11 cellular contexts compared by ENCODE assay signal in the genomic region with DNA sequence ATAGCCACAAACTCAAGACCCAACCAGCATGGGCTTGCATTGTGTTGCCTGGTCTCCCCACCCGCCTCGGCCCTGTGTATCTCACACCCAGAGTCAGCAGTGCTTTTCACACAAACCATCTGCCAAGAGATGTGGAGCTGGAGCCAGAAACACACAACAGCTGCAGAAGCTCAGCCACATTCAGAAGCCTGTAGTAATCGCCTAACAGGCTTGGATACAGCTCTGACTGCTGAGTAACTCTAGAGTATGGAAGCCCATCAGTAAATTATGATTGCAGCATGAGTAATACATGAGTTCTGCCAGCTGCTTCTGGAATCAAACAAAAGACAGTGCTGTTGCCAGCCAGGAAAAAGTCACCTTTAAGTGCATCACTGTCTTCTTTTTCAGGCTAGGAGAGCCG. TPM values are rescaled to one million over a fixed set of nuclear protein-coding genes. Genes with fewer than 3 reads are reported as not detected.
DNase-seq lines count a peak whose midpoint lies in the region; ATAC-seq and TF ChIP-seq lines count a peak whose summit lies in the region.
"Had no signal": no experiment of that assay in that cellular context is flagged by ENCODE, and none has a peak within 500 bp of the region (broad histone marks: within the 10 kb centered on the region; RNA-seq: fewer than 3 reads in every experiment).

No MANE protein-coding gene starts in this region.

- peak overlapping the region; percentile 61 for H3K27ac ChIP-seq in brain microvascular endothelial cell
- no peak overlapping the region for H3K27ac ChIP-seq in effector memory CD4-positive, alpha-beta T cell (ENCODE audit: insufficient read depth, low read length, poor library complexity, severe bottlenecking)

- intact Hi-C loops in left colon (cut with DNase I, micrococcal nuclease): no loop called here

- TF ChIP-seq CTCF in brain microvascular endothelial cell (IDR thresholded peaks at IDR 0.05; ENCODE audit: low read depth, low read length, missing control alignments): no peak

- no peaks in the 10 kb centered on the region for H3K27me3 ChIP-seq in brain microvascular endothelial cell (replicated peaks)
- no peaks in the 10 kb centered on the region for H3K27me3 ChIP-seq in effector memory CD4-positive, alpha-beta T cell (replicated peaks; ENCODE audit: control insufficient read depth, insufficient read depth, low read length, poor library complexity, severe bottlenecking)

- ATAC-seq in left colon (peak; percentile 70), GM18907 (IDR thresholded peaks at IDR 0.05; ENCODE audit: unreplicated experiment) (no peak)

- in situ Hi-C loops in brain microvascular endothelial cell (cut with HindIII; ENCODE audit: low pct_ligation_motif_present, low sequenced_read_pairs): no loop called here

- peak; percentile 35 to 73 for DNase-seq in NCI-H2081 (lab: John Stamatoyannopoulos, UW)
- DNase-seq in NCI-H2081 treated with DMSO at 0.1 percent for 48 hours (lab: John Stamatoyannopoulos, UW): no peak
- DNase-seq in brain microvascular endothelial cell: peak; percentile 89
- DNase-seq in left colon: peak; percentile 33 to 63
- DNase-seq in ureter (ENCODE audit: low spot score): peak; percentile 52
- no peak for DNase-seq in stimulated activated CD4-positive, alpha-beta T cell treated with anti-CD3 and anti-CD28 coated beads, Interleukin-4, amount 100 ng/mL, for 1 hour
- no peak for DNase-seq in effector memory CD4-positive, alpha-beta T cell
- DNase-seq: activated naive CD8-positive, alpha-beta T cell treated with anti-CD3 and anti-CD28 coated beads, Interleukin-2, amount 10 ng/mL, durations not matched to agents 7 days and 5 days; NCI-H774 had no signal

- no peak overlapping the region for H3K4me3 ChIP-seq in brain microvascular endothelial cell (ENCODE audit: low read depth, low read length)
- no peak overlapping the region for H3K4me3 ChIP-seq in effector memory CD4-positive, alpha-beta T cell (ENCODE audit: insufficient read depth, low read depth, low read length, poor library complexity, severe bottlenecking)

- H3K36me3 ChIP-seq in brain microvascular endothelial cell (replicated peaks): no peaks in the 10 kb centered on the region
- no peaks in the 10 kb centered on the region for H3K36me3 ChIP-seq in effector memory CD4-positive, alpha-beta T cell (ENCODE audit: control insufficient read depth, insufficient read depth, low read length)

- H3K9me3 ChIP-seq in effector memory CD4-positive, alpha-beta T cell (ENCODE audit: control insufficient read depth, low read length): no peaks in the 10 kb centered on the region

- H3K4me1 ChIP-seq in effector memory CD4-positive, alpha-beta T cell (ENCODE audit: control insufficient read depth, insufficient read depth, low read length, poor library complexity, severe bottlenecking): no peaks in the 10 kb centered on the region

RNA-seq across cellular contexts. Expression of a gene that starts 16.0 kb away (rescaled TPM):
- total RNA-seq in left colon: 1 to 10 TPM; 2.4 to 4.2 TPM
- total RNA-seq in ureter: 13.1 TPM
- total RNA-seq: activated naive CD8-positive, alpha-beta T cell treated with anti-CD3 and anti-CD28 coated beads, Interleukin-2, amount 10 ng/mL, durations not matched to agents 7 days and 5 days; B cell had no signal

Comparison
In these comparisons a context has a peak if more than half of its experiments do, and no peak if none do; other contexts are left out.
1. DNase-seq: peak in NCI-H2081 (2 of 2), brain microvascular endothelial cell (single experiment), left colon (2 of 2) and ureter (single experiment); none in NCI-H2081 treated with DMSO at 0.1 percent for 48 hours (single experiment), stimulated activated CD4-positive, alpha-beta T cell treated with anti-CD3 and anti-CD28 coated beads, Interleukin-4, amount 100 ng/mL, for 1 hour (single experiment) and effector memory CD4-positive, alpha-beta T cell (0 of 3).